ENCODE assay signal across 30 cellular contexts in the genomic region with DNA sequence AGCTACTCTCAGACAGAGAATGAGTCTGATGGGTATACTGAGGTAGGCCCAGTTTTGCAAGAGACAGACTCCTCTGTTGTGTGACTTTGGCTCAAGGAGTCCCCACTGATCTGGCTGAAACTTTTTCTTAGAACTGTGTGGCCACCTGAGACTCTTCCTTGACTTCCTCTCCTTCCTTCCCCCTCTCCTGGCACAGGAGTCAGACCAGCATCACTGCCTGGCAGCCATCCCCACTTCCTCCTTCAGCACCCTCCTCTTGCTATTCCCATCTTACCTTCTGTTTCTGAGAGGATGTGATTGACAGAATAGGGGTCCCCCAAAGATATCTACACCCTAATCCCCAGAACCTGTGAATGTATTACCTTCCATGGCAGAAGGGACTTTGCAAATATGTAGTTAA.
"Had no signal": no experiment of that assay in that cellular context is flagged by ENCODE, and none has a peak within 500 bp of the region (broad histone marks: within the 10 kb centered on the region; RNA-seq: fewer than 3 reads in every experiment).

No MANE protein-coding gene starts in this region.

- H3K4me1 ChIP-seq: adrenal gland, ascending aorta, body of pancreas, breast epithelium had no signal

- FAIRE-seq: astrocyte had no signal

- H3K9me3 ChIP-seq: adrenal gland, ascending aorta had no signal

- H3K36me3 ChIP-seq: adrenal gland, ascending aorta, brain microvascular endothelial cell, breast epithelium, cardiac muscle cell had no signal

- DNase-seq: activated effector memory CD4-positive, alpha-beta T cell treated with anti-CD3 and anti-CD28 coated beads, Interleukin-2, amount 50 U/mL, for 16 hours; activated effector memory CD4-positive, alpha-beta T cell treated with Interleukin-2 at 50 U/mL for 16 hours; activated gamma-delta T cell; activated gamma-delta T cell treated with Interleukin-2 at 50 U/mL for 16 hours; activated naive CD4-positive, alpha-beta T cell; activated naive CD4-positive, alpha-beta T cell treated with anti-CD3 and anti-CD28 coated beads for 36 hours; activated naive CD4-positive, alpha-beta T cell treated with anti-CD3 and anti-CD28 coated beads, Interleukin-2, amount 10 ng/mL, durations not matched to agents 7 days and 5 days; activated naive CD4-positive, alpha-beta T cell treated with anti-CD3 and anti-CD28 coated beads, Interleukin-2, amount 50 U/mL, for 16 hours; activated naive CD4-positive, alpha-beta T cell treated with Interleukin-2 at 50 U/mL for 16 hours; activated naive CD8-positive, alpha-beta T cell treated with anti-CD3 and anti-CD28 coated beads for 36 hours; activated naive CD8-positive, alpha-beta T cell treated with anti-CD3 and anti-CD28 coated beads, Interleukin-2, amount 10 ng/mL, durations not matched to agents 7 days and 5 days; activated naive CD8-positive, alpha-beta T cell treated with anti-CD3 and anti-CD28 coated beads, Interleukin-2, amount 50 U/mL, for 24 hours; activated T-cell treated with anti-CD3 and anti-CD28 coated beads, Interleukin-2, amount 50 U/mL, for 1 hour; activated T-cell treated with anti-CD3 and anti-CD28 coated beads, Interleukin-2, amount 50 U/mL, for 24 hours; activated T-cell treated with anti-CD3 and anti-CD28 coated beads, Interleukin-2, amount 50 U/mL, for 4 hours; activated T-cell treated with anti-CD3 and anti-CD28 coated beads, Interleukin-2, amount 50 U/mL, for 48 hours; activated T-cell treated with anti-CD3 and anti-CD28 coated beads, Interleukin-2, amount 50 U/mL, for 72 hours; adrenal gland; amniotic stem cell; anterior cingulate cortex; aorta; body of pancreas; brain microvascular endothelial cell; caudate nucleus; central memory CD4-positive, alpha-beta T cell; cerebellar nuclear complex had no signal

- H3K27ac ChIP-seq: adrenal gland, ascending aorta, body of pancreas, brain microvascular endothelial cell, breast epithelium, cardiac muscle cell had no signal

- H3K4me3 ChIP-seq: adrenal gland, ascending aorta, body of pancreas, breast epithelium, cardiac muscle cell had no signal
